18 cellular contexts compared by ENCODE assay signal in the genomic region with DNA sequence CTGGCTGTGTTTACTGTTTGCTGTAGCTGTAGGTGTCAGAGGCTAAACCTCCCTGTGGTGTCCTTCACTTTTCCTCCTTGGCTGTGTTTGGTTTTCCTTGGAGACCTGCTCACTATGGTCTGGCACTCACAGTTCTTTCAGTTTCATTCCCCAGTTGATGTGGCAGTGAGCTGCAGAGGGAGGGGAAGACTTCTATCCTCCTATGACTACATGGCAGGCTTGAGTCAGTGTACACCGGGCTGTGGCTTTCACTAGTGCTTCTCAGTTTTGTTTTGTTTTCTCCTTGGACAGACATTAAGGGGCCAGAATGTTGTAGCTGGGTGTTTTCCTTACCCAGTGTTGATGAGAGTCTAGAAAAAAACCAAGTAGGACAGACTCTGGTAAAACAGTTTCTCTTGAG. TPM values are rescaled to one million over a fixed set of nuclear protein-coding genes. Genes with fewer than 3 reads are reported as not detected.
DNase-seq lines count a peak whose midpoint lies in the region; ATAC-seq and TF ChIP-seq lines count a peak whose summit lies in the region.
"Not testable (repeated sequence)": the region's sequence is repeated elsewhere in the genome, so short reads cannot be mapped to it uniquely, and the experiment has no call there.
"Had no signal": no experiment of that assay in that cellular context is flagged by ENCODE, and none has a peak within 500 bp of the region (broad histone marks: within the 10 kb centered on the region; RNA-seq: fewer than 3 reads in every experiment).

No MANE protein-coding gene starts in this region.

- CTCF ChIA-PET in PC-3 (lab: Charles Lee) = not testable (repeated sequence)

- intact Hi-C loops in PC-3 (cut with micrococcal nuclease) = not testable (repeated sequence)

- POLR2A ChIA-PET in PC-3 (lab: Charles Lee; ENCODE audit: unreplicated experiment) = not testable (repeated sequence)

- not testable (repeated sequence) for H3K36me3 Mint-ChIP-seq in effector memory CD8-positive, alpha-beta T cell (ENCODE audit: insufficient read depth)

- H3K9me3 ChIP-seq in PC-3 (ENCODE audit: low read length) = not testable (repeated sequence)

- not testable (repeated sequence) for H3K9me2 ChIP-seq in PC-3 (replicated peaks; ENCODE audit: low read length)

- H3K4me3 Mint-ChIP-seq in effector memory CD8-positive, alpha-beta T cell = not testable (repeated sequence)

- not testable (repeated sequence) for H4K20me1 ChIP-seq in PC-3 (ENCODE audit: low read length)

- not testable (repeated sequence) for H3K27ac Mint-ChIP-seq in effector memory CD8-positive, alpha-beta T cell

- H3K36me3 ChIP-seq in PC-3 (ENCODE audit: low read depth, low read length) = not testable (repeated sequence)

- not testable (repeated sequence) for H3K4me3 ChIP-seq in PC-3 (ENCODE audit: low read length)

- not testable (repeated sequence) for DNase-seq in PC-3; effector memory CD8-positive, alpha-beta T cell

- H3K4me2 ChIP-seq in PC-3 (ENCODE audit: low read length) = not testable (repeated sequence)

- not testable (repeated sequence) for H3K9me3 Mint-ChIP-seq in effector memory CD8-positive, alpha-beta T cell

- not testable (repeated sequence) for H3K4me1 ChIP-seq in PC-3 (ENCODE audit: insufficient read depth, low read length)

- not testable (repeated sequence) for H3K27me3 ChIP-seq in PC-3 (ENCODE audit: low read length)

- not testable (repeated sequence) for H3K4me1 Mint-ChIP-seq in effector memory CD8-positive, alpha-beta T cell (ENCODE audit: low read depth in 2 of 2)

- H3F3A ChIP-seq in PC-3 (ENCODE audit: low read length, unreplicated experiment) = not testable (repeated sequence)

- not testable (repeated sequence) for TF ChIP-seq CTCF in PC-3 (conservative IDR thresholded peaks at IDR 0.05; ENCODE audit: low read depth, low read length)

- ATAC-seq in GM18868 (IDR thresholded peaks at IDR 0.05; ENCODE audit: unreplicated experiment) (peak; percentile 100), GM19463 (IDR thresholded peaks at IDR 0.05; ENCODE audit: unreplicated experiment) (peak; percentile 97), GM21786 (IDR thresholded peaks at IDR 0.05; ENCODE audit: unreplicated experiment) (peak; percentile 99), HG02970 (IDR thresholded peaks at IDR 0.05; ENCODE audit: low FRiP score, unreplicated experiment) (peak; percentile 92), HG03280 (IDR thresholded peaks at IDR 0.05; ENCODE audit: unreplicated experiment) (peak; percentile 99), PC-3 (peak; percentile 49; the same call in 1 of the 2 replicates)
- ATAC-seq in effector memory CD8-positive, alpha-beta T cell (replicated peaks) = peak; percentile 58

- BruUV-seq in PC-3 (replicated peaks; lab: Mats Ljungman, UMichigan) = not testable (repeated sequence)

- not testable (repeated sequence) for H3K9ac ChIP-seq in PC-3 (ENCODE audit: low read length)

- not testable (repeated sequence) for H3K79me2 ChIP-seq in PC-3 (ENCODE audit: low read length)

- not testable (repeated sequence) for H3K27ac ChIP-seq in PC-3 (ENCODE audit: low read length)

- not testable (repeated sequence) for H2AFZ ChIP-seq in PC-3 (ENCODE audit: low read length)

- H3K27me3 Mint-ChIP-seq in effector memory CD8-positive, alpha-beta T cell = not testable (repeated sequence)

RNA-seq across cellular contexts. Expression of a gene that starts 13.8 kb away (rescaled TPM):
- not detected in 2 replicates for total RNA-seq in PC-3 (2014; rRNA removed)
- total RNA-seq: activated CD4-positive, alpha-beta memory T cell treated with anti-CD3 and anti-CD28 coated beads, Interleukin-2, amount 10 ng/mL, durations not matched to agents 7 days and 5 days; activated T-helper 1 cell treated with anti-CD3 and anti-CD28 coated beads, Interleukin-12 subunit alpha, Interleukin-12 subunit beta, Interleukin-2, Interleukin-4 antibody, amounts not matched to agents 30 ng/mL and 10 ng/mL and 1 ng/mL, durations not matched to agents 14 hours and 24 hours and 36 hours; breast epithelium; dermis blood vessel endothelial cell; gastrocnemius medialis; MCF 10A; psoas muscle; smooth muscle cell; T-helper 17 cell; thoracic aorta had no signal

RNA-seq across cellular contexts. Expression of a gene that starts 21.7 kb away (rescaled TPM):
- not detected in 2 replicates for total RNA-seq in PC-3 (2014; rRNA removed)
- total RNA-seq: activated CD4-positive, alpha-beta memory T cell treated with anti-CD3 and anti-CD28 coated beads, Interleukin-2, amount 10 ng/mL, durations not matched to agents 7 days and 5 days; dermis blood vessel endothelial cell; T-helper 17 cell had no signal

RNA-seq across cellular contexts. Expression of a gene that starts 23.7 kb away (rescaled TPM):
- not detected in 2 replicates for total RNA-seq in PC-3 (2014; rRNA removed)
- total RNA-seq: activated CD4-positive, alpha-beta memory T cell treated with anti-CD3 and anti-CD28 coated beads, Interleukin-2, amount 10 ng/mL, durations not matched to agents 7 days and 5 days; activated T-helper 1 cell treated with anti-CD3 and anti-CD28 coated beads, Interleukin-12 subunit alpha, Interleukin-12 subunit beta, Interleukin-2, Interleukin-4 antibody, amounts not matched to agents 30 ng/mL and 10 ng/mL and 1 ng/mL, durations not matched to agents 14 hours and 24 hours and 36 hours; breast epithelium; dermis blood vessel endothelial cell; gastrocnemius medialis; HepG2; MCF 10A; smooth muscle cell; T-helper 17 cell; thoracic aorta had no signal

RNA-seq across cellular contexts. Expression of a gene that starts 32.6 kb away (rescaled TPM):
- 21.7 and 25.9 TPM in 2 replicates for total RNA-seq in PC-3 (2014; rRNA removed)

RNA-seq across cellular contexts. Expression of a gene that starts 58.1 kb away (rescaled TPM):
- total RNA-seq in PC-3 (2014; rRNA removed) = 13.1 and 14.9 TPM in 2 replicates

Comparison
In these comparisons a context has a peak if more than half of its experiments do, and no peak if none do; other contexts are left out.
1. ATAC-seq: peak in every context shown above with its lines; median percentile 100 in GM18868; 99 in GM21786; 99 in HG03280; 97 in GM19463; 92 in HG02970; 58 in effector memory CD8-positive, alpha-beta T cell; 49 in PC-3.